In the genomic region with DNA sequence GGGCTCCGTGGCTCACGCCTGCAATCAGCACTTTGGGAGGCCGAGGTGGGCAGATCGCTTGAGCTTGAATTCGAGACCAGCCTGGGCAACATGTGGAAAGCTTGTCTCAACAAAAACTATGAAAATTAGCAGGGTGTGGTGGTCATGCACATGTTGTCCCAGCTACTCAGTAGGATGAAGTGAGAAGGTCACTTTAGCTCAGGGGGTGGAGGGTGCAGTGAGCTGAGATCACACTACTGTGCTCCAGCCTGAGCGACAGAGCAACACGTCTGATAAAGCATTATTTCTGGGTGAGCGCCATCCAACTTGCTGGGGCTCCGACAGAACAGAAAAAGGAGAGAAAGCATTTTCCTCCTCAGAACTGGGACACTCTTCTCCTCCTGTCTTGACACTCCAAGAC, we compare ENCODE assay signal across 17 cellular contexts. TPM values are rescaled to one million over a fixed set of nuclear protein-coding genes. Genes with fewer than 3 reads are reported as not detected.
A peak's percentile ranks its signal among the peaks of the same experiment; 100 is the strongest.
DNase-seq lines count a peak whose midpoint lies in the region; ATAC-seq and TF ChIP-seq lines count a peak whose summit lies in the region.
"Had no signal": no experiment of that assay in that cellular context is flagged by ENCODE, and none has a peak within 500 bp of the region (broad histone marks: within the 10 kb centered on the region; RNA-seq: fewer than 3 reads in every experiment).

No MANE protein-coding gene starts in this region.

- no peaks in the 10 kb centered on the region for H3K27me3 ChIP-seq in right cardiac atrium (ENCODE audit: control insufficient read depth, insufficient read depth)
- no peaks in the 10 kb centered on the region for H3K27me3 ChIP-seq in thyroid gland
- H3K27me3 ChIP-seq in WERI-Rb-1 (ENCODE audit: insufficient read depth, low read depth, severe bottlenecking), result no peaks in the 10 kb centered on the region

- H3K27ac Mint-ChIP-seq in activated T-cell treated with anti-CD3 and anti-CD28 coated beads, Interleukin-2, amount 50 U/mL, for 24 hours, result peak overlapping the region; percentile 18

- 35% methylated on average over 9 of the region's 9 CpGs for WGBS in right cardiac atrium
- 72 to 84% methylated on average over 9 of the region's 9 CpGs for WGBS in thyroid gland, 2 donors

- no peaks in the 10 kb centered on the region for H3K9me3 ChIP-seq in right cardiac atrium (ENCODE audit: control insufficient read depth, low read length)
- no peaks in the 10 kb centered on the region for H3K9me3 ChIP-seq in thyroid gland
- H3K9me3 ChIP-seq in WERI-Rb-1 (ENCODE audit: severe bottlenecking), result no peaks in the 10 kb centered on the region
- H3K9me3 ChIP-seq: HAP-1 had no signal

- H3K27ac ChIP-seq in coronary artery (peak overlapping the region; percentile 37 to 46), right cardiac atrium (ENCODE audit: low read length) (peak overlapping the region; percentile 77), thyroid gland (no peak overlapping the region), WERI-Rb-1 (no peak overlapping the region)
- H3K27ac ChIP-seq: 22Rv1 had no signal

- TF ChIP-seq CTCF in coronary artery (IDR thresholded peaks at IDR 0.05), result no peak
- TF ChIP-seq CTCF in thyroid gland (IDR thresholded peaks at IDR 0.05), result no peak
- TF ChIP-seq CTCF in WERI-Rb-1 (IDR thresholded peaks at IDR 0.05; ENCODE audit: low read depth, low read length), result no peak

- no peaks in the 10 kb centered on the region for H3K27me3 Mint-ChIP-seq in activated T-cell treated with anti-CD3 and anti-CD28 coated beads, Interleukin-2, amount 50 U/mL, for 24 hours
- H3K27me3 Mint-ChIP-seq in activated T-cell treated with anti-CD3 and anti-CD28 coated beads, Interleukin-2, amount 50 U/mL, for 4 hours (ENCODE audit: low read depth), result no peaks in the 10 kb centered on the region

- intact Hi-C loops in right cardiac atrium (cut with DNase I), result loop anchor here in 1 of 4 donors (2.0 kb wide), 1 partner anchor 66 kb away; no protein-coding TSS in a partner anchor
- intact Hi-C loops in thyroid gland (cut with DNase I), result no loop called here

- no peak for DNase-seq in activated T-cell treated with anti-CD3 and anti-CD28 coated beads, Interleukin-2, amount 50 U/mL, for 24 hours
- DNase-seq in activated T-cell treated with anti-CD3 and anti-CD28 coated beads, Interleukin-2, amount 50 U/mL, for 4 hours, result no peak
- DNase-seq in coronary artery (ENCODE audit: low spot score) (no peak), right cardiac atrium (peak in 1 of 3 donors; percentile 40), thyroid gland (peak; percentile 19 to 24), WERI-Rb-1 (no peak), iPS-NIHi7 (ENCODE audit: extremely low spot score) (no peak)
- DNase-seq: DMS153, EL, NCI-H1048, NCI-H1694 treated with DMSO at 0.1 percent for 48 hours, NCI-H69, PC-3 had no signal

- no peak overlapping the region for H3K4me3 Mint-ChIP-seq in activated T-cell treated with anti-CD3 and anti-CD28 coated beads, Interleukin-2, amount 50 U/mL, for 24 hours
- H3K4me3 Mint-ChIP-seq in activated T-cell treated with anti-CD3 and anti-CD28 coated beads, Interleukin-2, amount 50 U/mL, for 4 hours, result no peak overlapping the region

- H3K4me3 ChIP-seq in coronary artery (no peak overlapping the region), right cardiac atrium (ENCODE audit: low read length) (no peak overlapping the region), thyroid gland (replicated peaks in 1 of 3) (no peak overlapping the region), WERI-Rb-1 (ENCODE audit: low read depth, low read length) (no peak overlapping the region)
- H3K4me3 ChIP-seq: HAP-1 had no signal

- H3K9me3 Mint-ChIP-seq in activated T-cell treated with anti-CD3 and anti-CD28 coated beads, Interleukin-2, amount 50 U/mL, for 24 hours, result no peaks in the 10 kb centered on the region
- no peaks in the 10 kb centered on the region for H3K9me3 Mint-ChIP-seq in activated T-cell treated with anti-CD3 and anti-CD28 coated beads, Interleukin-2, amount 50 U/mL, for 4 hours

- peaks cover 28% of the 10 kb centered on the region for H3K36me3 Mint-ChIP-seq in activated T-cell treated with anti-CD3 and anti-CD28 coated beads, Interleukin-2, amount 50 U/mL, for 24 hours (ENCODE audit: low read depth)
- peaks cover 6% of the 10 kb centered on the region for H3K36me3 Mint-ChIP-seq in activated T-cell treated with anti-CD3 and anti-CD28 coated beads, Interleukin-2, amount 50 U/mL, for 4 hours (ENCODE audit: insufficient read depth)

- no peaks in the 10 kb centered on the region for H3K36me3 ChIP-seq in thyroid gland
- peaks cover 27% of the 10 kb centered on the region for H3K36me3 ChIP-seq in WERI-Rb-1
- H3K36me3 ChIP-seq: HAP-1 had no signal

- no peaks in the 10 kb centered on the region for H3K4me1 ChIP-seq in right cardiac atrium (ENCODE audit: control insufficient read depth, insufficient read depth, low read length)
- H3K4me1 ChIP-seq in thyroid gland, result peaks cover 29 to 39% of the 10 kb centered on the region in 2 donors

- no peak for TF ChIP-seq POLR2A in thyroid gland (IDR thresholded peaks at IDR 0.05)

- H3K4me1 Mint-ChIP-seq in activated T-cell treated with anti-CD3 and anti-CD28 coated beads, Interleukin-2, amount 50 U/mL, for 24 hours (ENCODE audit: low read depth), result peaks cover 19% of the 10 kb centered on the region
- H3K4me1 Mint-ChIP-seq in activated T-cell treated with anti-CD3 and anti-CD28 coated beads, Interleukin-2, amount 50 U/mL, for 4 hours (ENCODE audit: low read depth), result peaks cover 28% of the 10 kb centered on the region

- ATAC-seq in activated T-cell treated with anti-CD3 and anti-CD28 coated beads, Interleukin-2, amount 50 U/mL, for 4 hours, result no peak
- ATAC-seq in right cardiac atrium (peak; percentile 59 to 65), HG03135 (IDR thresholded peaks at IDR 0.05; ENCODE audit: unreplicated experiment) (no peak)
- ATAC-seq: PC-3 had no signal

RNA-seq across cellular contexts. Expression of a gene that starts 7.4 kb away (rescaled TPM):
- 100 to 1,000 TPM; 651 to 686 (median 684) TPM for total RNA-seq in activated T-cell treated with anti-CD3 and anti-CD28 coated beads, Interleukin-2, amount 50 U/mL, for 4 hours
- 100 to 1,000 TPM; 119 to 161 (median 141) TPM for total RNA-seq in right cardiac atrium
- 74.2 TPM for polyA plus RNA-seq in right cardiac atrium
- total RNA-seq in thyroid gland, result 100 to 1,000 TPM; 122 to 232 (median 159) TPM

RNA-seq across cellular contexts. Expression of a gene that starts 21.4 kb away (rescaled TPM):
- 10 to 100 TPM; 41.5 to 45.8 (median 44.3) TPM for total RNA-seq in activated T-cell treated with anti-CD3 and anti-CD28 coated beads, Interleukin-2, amount 50 U/mL, for 4 hours
- 100 to 1,000 TPM; 105 to 145 (median 110) TPM for total RNA-seq in right cardiac atrium
- 70.1 TPM for polyA plus RNA-seq in right cardiac atrium
- 100 to 1,000 TPM in 2 of 4 donors, 10 to 100 TPM in 2; 86.0 to 141 (median 113) TPM for total RNA-seq in thyroid gland

RNA-seq across cellular contexts. Expression of a gene that starts 54.5 kb away (rescaled TPM):
- total RNA-seq in activated T-cell treated with anti-CD3 and anti-CD28 coated beads, Interleukin-2, amount 50 U/mL, for 4 hours, result 100 to 1,000 TPM; 117 to 122 (median 120) TPM
- total RNA-seq in right cardiac atrium (10 to 100 TPM; 23.7 to 30.7 (median 26.1) TPM), thyroid gland (10 to 100 TPM; 26.2 to 63.3 (median 37.4) TPM)
- 33.1 TPM for polyA plus RNA-seq in right cardiac atrium

RNA-seq across cellular contexts. Expression of a gene that starts 59.7 kb away (rescaled TPM):
- under 1 TPM in 2 of 3 donors, not detected in 1; 0.43 to 0.95 TPM for total RNA-seq in activated T-cell treated with anti-CD3 and anti-CD28 coated beads, Interleukin-2, amount 50 U/mL, for 4 hours
- total RNA-seq in right cardiac atrium (not detected), thyroid gland (100 to 1,000 TPM in 2 of 4 donors, 10 to 100 TPM in 2; 69.7 to 129 (median 102) TPM)
- 0.09 TPM for polyA plus RNA-seq in right cardiac atrium
- polyA plus RNA-seq: BJ had no signal

Comparison
In these comparisons a context has a peak if more than half of its experiments do, and no peak if none do; other contexts are left out.
1. DNase-seq: peak in thyroid gland (2 of 2); none in activated T-cell treated with anti-CD3 and anti-CD28 coated beads, Interleukin-2, amount 50 U/mL, for 24 hours (single experiment), activated T-cell treated with anti-CD3 and anti-CD28 coated beads, Interleukin-2, amount 50 U/mL, for 4 hours (single experiment), coronary artery (single experiment), WERI-Rb-1 (single experiment) and iPS-NIHi7 (single experiment).
2. ATAC-seq: peak in right cardiac atrium (2 of 2); none in activated T-cell treated with anti-CD3 and anti-CD28 coated beads, Interleukin-2, amount 50 U/mL, for 4 hours (0 of 2) and HG03135 (single experiment).
3. H3K27ac ChIP-seq: peak in coronary artery (2 of 2) and right cardiac atrium (single experiment); none in thyroid gland (0 of 3) and WERI-Rb-1 (single experiment).